Comparison of ENCODE assay signal across 24 cellular contexts in genomic region chr10:13904053-13904452, GRCh38.
DNase-seq lines count a peak whose midpoint lies in the region; ATAC-seq and TF ChIP-seq lines count a peak whose summit lies in the region.
"Had no signal": no experiment of that assay in that cellular context is flagged by ENCODE, and none has a peak within 500 bp of the region (broad histone marks: within the 10 kb centered on the region; RNA-seq: fewer than 3 reads in every experiment).

No MANE protein-coding gene starts in this region.

- no peaks in the 10 kb centered on the region for H3K27me3 ChIP-seq in adrenal gland
- H3K27me3 ChIP-seq: esophagus squamous epithelium had no signal

- H3K4me1 Mint-ChIP-seq in neural crest cell, result peaks cover 27% of the 10 kb centered on the region
- H3K4me1 Mint-ChIP-seq: central memory CD8-positive, alpha-beta T cell; immature natural killer cell had no signal

- no peak for TF ChIP-seq POLR2A in adrenal gland (IDR thresholded peaks at IDR 0.05)

- H3K9me3 Mint-ChIP-seq in neural crest cell, result peaks cover 2% of the 10 kb centered on the region
- H3K9me3 Mint-ChIP-seq: CD14-positive monocyte; central memory CD8-positive, alpha-beta T cell; HFFc6; immature natural killer cell; natural killer cell treated with Interleukin-12 subunit alpha and Interleukin-12 subunit beta and Interleukin-15 and Interleukin-18, amount 100 ng/mL, for 72 hours had no signal

- no peak overlapping the region for H3K4me3 ChIP-seq in adrenal gland
- H3K4me3 ChIP-seq: esophagus squamous epithelium, GM12878 had no signal

- peaks cover 4% of the 10 kb centered on the region for H3K36me3 Mint-ChIP-seq in neural crest cell (ENCODE audit: low read depth)
- H3K36me3 Mint-ChIP-seq: immature natural killer cell; natural killer cell treated with Interleukin-12 subunit alpha and Interleukin-12 subunit beta and Interleukin-15 and Interleukin-18, amount 100 ng/mL, for 72 hours had no signal

- intact Hi-C loops in adrenal gland (cut with DNase I), result no loop called here

- ATAC-seq in GM21367 (IDR thresholded peaks at IDR 0.05; ENCODE audit: unreplicated experiment) (no peak), GM21825 (IDR thresholded peaks at IDR 0.05; ENCODE audit: unreplicated experiment) (no peak)
- ATAC-seq: GM12878; natural killer cell treated with Interleukin-12 subunit alpha and Interleukin-12 subunit beta and Interleukin-15 and Interleukin-18, amount 100 ng/mL, for 72 hours had no signal

- no peaks in the 10 kb centered on the region for H3K4me1 ChIP-seq in adrenal gland (replicated peaks in 1 of 2)
- H3K4me1 ChIP-seq: esophagus squamous epithelium had no signal

- TF ChIP-seq CTCF in adrenal gland (IDR thresholded peaks at IDR 0.05) (no peak), neural crest cell (conservative IDR thresholded peaks at IDR 0.05) (no peak)

- peak overlapping the region; percentile 91 for H3K27ac Mint-ChIP-seq in neural crest cell (ENCODE audit: unreplicated experiment)
- H3K27ac Mint-ChIP-seq: HFFc6; immature natural killer cell; natural killer cell treated with Interleukin-12 subunit alpha and Interleukin-12 subunit beta and Interleukin-15 and Interleukin-18, amount 100 ng/mL, for 72 hours had no signal

- H3K9me3 ChIP-seq in adrenal gland (replicated peaks in 1 of 3), result no peaks in the 10 kb centered on the region
- H3K9me3 ChIP-seq: esophagus squamous epithelium had no signal

- WGBS in adrenal gland, 4 donors, result 50 to 58% (median 54%) methylated on average over 16 of the region's 16 CpGs

- no peaks in the 10 kb centered on the region for H3K36me3 ChIP-seq in adrenal gland (replicated peaks in 1 of 2)
- H3K36me3 ChIP-seq: esophagus squamous epithelium had no signal

- H3K27ac ChIP-seq in adrenal gland, result peak overlapping the region in 1 of 5 donors; percentile 63
- H3K27ac ChIP-seq: esophagus squamous epithelium had no signal

- DNase-seq in ELF-1 (ENCODE audit: low read depth, low spot score), result peak; percentile 58
- DNase-seq in adrenal gland, result peak in 6 of 7 donors; percentile 30 to 67 (median 38)
- DNase-seq in left kidney (ENCODE audit: low read depth, low spot score), result peak; percentile 85
- no peak for DNase-seq in neural crest cell (ENCODE audit: low read depth, low spot score)
- no peak for DNase-seq in CD1c-positive myeloid dendritic cell (ENCODE audit: extremely low spot score)
- no peak for DNase-seq in D341Med (ENCODE audit: low spot score)
- DNase-seq: activated CD4-positive, alpha-beta T cell treated with anti-CD3 and anti-CD28 coated beads for 4 hours; DMS 273 treated with DMSO at 0.1 percent for 48 hours; effector CD8-positive, alpha-beta T cell; esophagus squamous epithelium; GF-D8; HFFc6; immature natural killer cell; mammary epithelial cell; NCI-H1694 treated with DMSO at 0.1 percent for 48 hours; NCI-H345; stimulated activated CD4-positive, alpha-beta T cell treated with anti-CD3 and anti-CD28 coated beads, Interleukin-12 subunit alpha, Interleukin-12 subunit beta, amount 100 ng/mL, for 4 hours; SW 1271 had no signal

- H3K27me3 Mint-ChIP-seq in neural crest cell (ENCODE audit: low read depth), result no peaks in the 10 kb centered on the region
- H3K27me3 Mint-ChIP-seq: central memory CD8-positive, alpha-beta T cell had no signal

- H3K4me3 Mint-ChIP-seq in neural crest cell, result peak overlapping the region; percentile 42
- H3K4me3 Mint-ChIP-seq: central memory CD8-positive, alpha-beta T cell; HFFc6; immature natural killer cell; natural killer cell treated with Interleukin-12 subunit alpha and Interleukin-12 subunit beta and Interleukin-15 and Interleukin-18, amount 100 ng/mL, for 72 hours had no signal

Comparison
In these comparisons a context has a peak if more than half of its experiments do, and no peak if none do; other contexts are left out.
1. DNase-seq: peak in ELF-1 (single experiment), adrenal gland (6 of 7) and left kidney (single experiment); none in neural crest cell (single experiment), CD1c-positive myeloid dendritic cell (single experiment) and D341Med (single experiment).